In the genomic region with DNA sequence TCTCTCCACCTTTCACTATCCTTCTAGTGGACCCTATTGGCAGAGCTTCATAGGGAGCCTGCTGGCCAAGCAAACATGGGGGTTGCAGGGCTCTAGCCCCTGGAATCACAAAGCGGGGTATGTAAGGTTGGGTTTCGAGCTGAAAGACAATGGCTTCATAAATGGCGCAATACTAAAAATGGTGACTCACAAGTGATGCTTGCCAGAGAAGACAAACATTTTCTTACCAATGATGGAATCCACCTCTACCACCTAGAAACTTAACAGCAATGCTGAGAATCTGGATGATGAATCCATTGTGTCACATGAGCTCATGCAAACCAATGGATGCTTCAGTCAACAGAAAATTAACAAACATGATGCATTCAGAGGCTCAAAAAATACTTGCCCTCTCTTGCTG, we compare ENCODE assay signal across 34 cellular contexts.
"Had no signal": no experiment of that assay in that cellular context is flagged by ENCODE, and none has a peak within 500 bp of the region (broad histone marks: within the 10 kb centered on the region; RNA-seq: fewer than 3 reads in every experiment).

No MANE protein-coding gene starts in this region.

- DNase-seq: activated B cell treated with CpG ODN at 0.5 μM for 24 hours; activated CD4-positive, alpha-beta memory T cell treated with anti-CD3 and anti-CD28 coated beads for 36 hours; activated CD4-positive, alpha-beta T cell treated with anti-CD3 and anti-CD28 coated beads for 4 hours; activated CD4-positive, alpha-beta T cell treated with anti-CD3 and anti-CD28 coated beads, Interleukin-2, amount 50 U/mL, for 1 hour; activated CD4-positive, CD25-positive, alpha-beta regulatory T cell treated with anti-CD3 and anti-CD28 coated beads, Interleukin-2, amount 50 U/mL, for 72 hours; activated CD8-positive, alpha-beta memory T cell treated with anti-CD3 and anti-CD28 coated beads, Interleukin-2, amount 50 U/mL, for 4 hours; activated gamma-delta T cell treated with Interleukin-2 at 50 U/mL for 16 hours; activated naive CD4-positive, alpha-beta T cell treated with anti-CD3 and anti-CD28 coated beads for 36 hours; activated T-cell treated with anti-CD3 and anti-CD28 coated beads for 4 hours; activated T-cell treated with anti-CD3 and anti-CD28 coated beads, Interleukin-2, amount 50 U/mL, for 4 hours; adrenal gland; body of pancreas; caudate nucleus; cerebellar nuclear complex; MV-4-11; NCI-H1092 treated with DMSO at 0.1 percent for 48 hours; NCI-H1417; NCI-H146; NCI-H187; NCI-H2029 treated with DMSO at 0.1 percent for 48 hours; NCI-H2107; NCI-H2171; NCI-H510A; NCI-H526; NCI-H748 treated with DMSO at 0.1 percent for 48 hours; NK-92 treated with Interleukin-12 subunit alpha and Interleukin-12 subunit beta, amount 100 ng/mL, for 24 hours; PC-9; Right ventricle myocardium superior; SW 1271; T-helper 1 cell; T-helper 2 cell; T-helper 9 cell had no signal

- ATAC-seq: activated naive CD4-positive, alpha-beta T cell treated with anti-CD3 and anti-CD28 coated beads, Interleukin-2, amount 50 U/mL, for 72 hours; activated T-cell treated with anti-CD3 and anti-CD28 coated beads, Interleukin-2, amount 50 U/mL, for 4 hours; body of pancreas had no signal

- H3K27ac ChIP-seq: adrenal gland, body of pancreas, PC-9, VCaP had no signal
